Comparison of ENCODE assay signal across 28 cellular contexts in the genomic region with DNA sequence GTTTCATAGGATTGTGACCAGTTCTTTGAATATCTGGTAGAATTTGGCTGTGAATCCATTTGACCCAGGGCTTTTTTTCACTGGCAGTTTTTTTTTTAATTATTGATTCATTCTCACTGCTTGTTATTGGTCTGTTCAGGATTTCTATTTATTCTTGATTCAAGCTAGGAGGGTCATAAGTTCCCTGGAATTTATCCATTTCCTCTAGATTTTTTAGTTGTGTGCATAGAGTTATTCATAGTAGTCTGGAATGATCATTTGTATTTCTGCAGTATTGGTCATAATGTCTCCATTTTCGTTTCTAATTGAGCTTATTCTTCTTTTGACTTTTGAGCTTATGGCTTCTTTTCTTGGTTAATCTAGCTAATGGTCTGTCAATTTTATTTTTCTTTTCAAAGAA.
DNase-seq lines count a peak whose midpoint lies in the region; ATAC-seq, FAIRE-seq and TF ChIP-seq lines count a peak whose summit lies in the region.
"Had no signal": no experiment of that assay in that cellular context is flagged by ENCODE, and none has a peak within 500 bp of the region (broad histone marks: within the 10 kb centered on the region; RNA-seq: fewer than 3 reads in every experiment).

No MANE protein-coding gene starts in this region.

- H3K4me2 ChIP-seq in astrocyte (ENCODE audit: low read length) (peak overlapping the region; percentile 49), mesenchymal stem cell (ENCODE audit: low read length, poor library complexity, severe bottlenecking) (no peak overlapping the region)
- H3K4me2 ChIP-seq: hepatocyte, neural progenitor cell had no signal

- no peaks in the 10 kb centered on the region for H4K20me1 ChIP-seq in astrocyte (ENCODE audit: insufficient read depth, low read length)

- peaks cover 2% of the 10 kb centered on the region for H3K9me3 Mint-ChIP-seq in astrocyte (ENCODE audit: unreplicated experiment)

- no peak overlapping the region for H3K4ac ChIP-seq in mesenchymal stem cell (ENCODE audit: low read depth in 1 of 2, low read length in 2 of 2)

- no peak overlapping the region for H3K4me3 Mint-ChIP-seq in astrocyte (ENCODE audit: unreplicated experiment)
- H3K4me3 Mint-ChIP-seq: activated B cell treated with CpG ODN at 0.5 μM for 24 hours; activated T-cell treated with anti-CD3 and anti-CD28 coated beads, Interleukin-2, amount 50 U/mL, for 4 hours; effector memory CD8-positive, alpha-beta T cell; neural progenitor cell had no signal

- H3K4me3 ChIP-seq in ACC112 (ENCODE audit: low read depth, low read length) = peak overlapping the region; percentile 65
- no peak overlapping the region for H3K4me3 ChIP-seq in astrocyte (ENCODE audit: insufficient read depth, low read depth, low read length)
- H3K4me3 ChIP-seq in mesenchymal stem cell (ENCODE audit: insufficient read depth in 1 of 2, low read depth in 1 of 2, low read length in 2 of 2) = no peak overlapping the region
- H3K4me3 ChIP-seq: gastrocnemius medialis, hepatocyte, neural progenitor cell, stomach, transverse colon had no signal

- H3K18ac ChIP-seq in mesenchymal stem cell (ENCODE audit: low read depth in 1 of 2, low read length in 2 of 2) = no peak overlapping the region

- no peaks in the 10 kb centered on the region for H3K79me2 ChIP-seq in ACC112 (ENCODE audit: control insufficient read depth, insufficient read depth, low read length, unreplicated experiment)
- no peaks in the 10 kb centered on the region for H3K79me2 ChIP-seq in astrocyte (ENCODE audit: insufficient read depth, low read length)
- H3K79me2 ChIP-seq: hepatocyte had no signal

- H2AFZ ChIP-seq in ACC112 (ENCODE audit: low read length, unreplicated experiment) (peak overlapping the region; percentile 94), astrocyte (ENCODE audit: low read depth, low read length) (no peak overlapping the region), mesenchymal stem cell (ENCODE audit: low read depth, low read length) (no peak overlapping the region)
- H2AFZ ChIP-seq: hepatocyte, neural progenitor cell had no signal

- H2BK120ac ChIP-seq in mesenchymal stem cell (ENCODE audit: low read depth, low read length) = no peak overlapping the region

- H4K91ac ChIP-seq in mesenchymal stem cell (ENCODE audit: low read length) = no peak overlapping the region

- H3K4me1 ChIP-seq in ACC112 (ENCODE audit: control insufficient read depth, insufficient read depth, low read length, unreplicated experiment) = peaks cover 49% of the 10 kb centered on the region
- H3K4me1 ChIP-seq in astrocyte (ENCODE audit: insufficient read depth, low read length) = peaks cover 4% of the 10 kb centered on the region
- peaks cover 1% of the 10 kb centered on the region for H3K4me1 ChIP-seq in mesenchymal stem cell (ENCODE audit: control insufficient read depth, insufficient read depth, low read depth, low read length)
- H3K4me1 ChIP-seq: neural progenitor cell, stomach, transverse colon had no signal

- FAIRE-seq in astrocyte (lab: Jason Lieb, UNC) = peak; percentile 59

- no peak overlapping the region for H2BK12ac ChIP-seq in mesenchymal stem cell (ENCODE audit: low read length in 2 of 2)

- no peaks in the 10 kb centered on the region for H3K36me3 Mint-ChIP-seq in astrocyte (ENCODE audit: low read depth, unreplicated experiment)
- H3K36me3 Mint-ChIP-seq: neural progenitor cell had no signal

- H3K27me3 ChIP-seq in ACC112 (ENCODE audit: insufficient read depth, low read length) (no peaks in the 10 kb centered on the region), astrocyte (ENCODE audit: insufficient read depth, low read length) (no peaks in the 10 kb centered on the region), mesenchymal stem cell (ENCODE audit: control insufficient read depth in 1 of 2, insufficient read depth in 1 of 2, low read length in 2 of 2) (no peaks in the 10 kb centered on the region)
- H3K27me3 ChIP-seq: gastrocnemius medialis, hepatocyte, neural progenitor cell, stomach, transverse colon had no signal

- no peak overlapping the region for H2BK5ac ChIP-seq in mesenchymal stem cell (ENCODE audit: low read depth, low read length, poor library complexity, severe bottlenecking)

- H3K27ac ChIP-seq in ACC112 (ENCODE audit: low read depth, low read length) (peak overlapping the region; percentile 96), astrocyte (ENCODE audit: low read depth, low read length) (peak overlapping the region; percentile 9), mesenchymal stem cell (ENCODE audit: low read length, poor library complexity, severe bottlenecking) (no peak overlapping the region)
- H3K27ac ChIP-seq: gastrocnemius medialis, hepatocyte, neural progenitor cell, stomach, transverse colon had no signal

- H3K14ac ChIP-seq in mesenchymal stem cell (ENCODE audit: low read length in 2 of 2) = no peak overlapping the region

- H3K27ac Mint-ChIP-seq in astrocyte (ENCODE audit: unreplicated experiment) = no peak overlapping the region
- H3K27ac Mint-ChIP-seq: activated B cell treated with CpG ODN at 0.5 μM for 24 hours; effector memory CD8-positive, alpha-beta T cell; neural progenitor cell had no signal

- H2BK15ac ChIP-seq in mesenchymal stem cell (ENCODE audit: low read depth, poor library complexity, severe bottlenecking) = no peak overlapping the region

- H3K9ac ChIP-seq in astrocyte (ENCODE audit: low read length) = no peak overlapping the region
- H3K9ac ChIP-seq in mesenchymal stem cell (ENCODE audit: low read length) = peak overlapping the region; percentile 77
- H3K9ac ChIP-seq: neural progenitor cell had no signal

- ATAC-seq in GM19467 (IDR thresholded peaks at IDR 0.05; ENCODE audit: unreplicated experiment) = no peak
- ATAC-seq: activated T-cell treated with anti-CD3 and anti-CD28 coated beads, Interleukin-2, amount 50 U/mL, for 4 hours; effector memory CD8-positive, alpha-beta T cell; gastrocnemius medialis; right cardiac atrium had no signal

- no peaks in the 10 kb centered on the region for H3K79me1 ChIP-seq in mesenchymal stem cell (replicated peaks; ENCODE audit: low read length, poor library complexity, severe bottlenecking)

- no CpG with 5 or more reads among the region's 1 CpG for WGBS in mesenchymal stem cell

- H3K27me3 Mint-ChIP-seq in astrocyte (ENCODE audit: low read depth, unreplicated experiment) = no peaks in the 10 kb centered on the region
- H3K27me3 Mint-ChIP-seq: effector memory CD8-positive, alpha-beta T cell had no signal

- no peak overlapping the region for H3K23ac ChIP-seq in mesenchymal stem cell (ENCODE audit: low read length in 2 of 2)

- H3K36me3 ChIP-seq in ACC112 (ENCODE audit: insufficient read depth, low read length) (no peaks in the 10 kb centered on the region), astrocyte (ENCODE audit: insufficient read depth, low read length) (no peaks in the 10 kb centered on the region), mesenchymal stem cell (ENCODE audit: control insufficient read depth in 1 of 2, insufficient read depth in 2 of 2, low read depth in 1 of 2, low read length in 2 of 2) (no peaks in the 10 kb centered on the region)
- H3K36me3 ChIP-seq: neural progenitor cell, stomach, transverse colon had no signal

- peak; percentile 24 for DNase-seq in GM04504 (ENCODE audit: low read depth)
- DNase-seq in astrocyte (ENCODE audit: low read depth) = peak; percentile 38
- DNase-seq in mesenchymal stem cell = no peak
- no peak for DNase-seq in SKM-1 treated with dmso at 0.1 percent for 144 hours (lab: John Stamatoyannopoulos, UW; ENCODE audit: unreplicated experiment)
- DNase-seq in NOMO-1 treated with DMSO at 0.1 percent for 48 hours (lab: John Stamatoyannopoulos, UW; ENCODE audit: unreplicated experiment) = no peak
- no peak for DNase-seq in DMS79 treated with DMSO at 0.1 percent for 48 hours (lab: John Stamatoyannopoulos, UW)
- DNase-seq: activated B cell treated with CpG ODN at 0.5 μM for 24 hours; activated CD4-positive, alpha-beta T cell treated with anti-CD3 and anti-CD28 coated beads, Interleukin-2, amount 50 U/mL, for 1 hour; activated gamma-delta T cell; activated T-cell treated with anti-CD3 and anti-CD28 coated beads, Interleukin-2, amount 50 U/mL, for 4 hours; central memory CD4-positive, alpha-beta T cell; cortex of kidney; effector memory CD8-positive, alpha-beta T cell; erythroblast; gastrocnemius medialis; mesendoderm; NCI-H1048; NCI-H1694; NCI-H446 treated with DMSO at 0.1 percent for 48 hours; NCI-H82; right cardiac atrium; RPMI8226; stomach; transverse colon had no signal

- H3K9me3 ChIP-seq in astrocyte (ENCODE audit: insufficient read depth, low read depth, low read length) (no peaks in the 10 kb centered on the region), mesenchymal stem cell (ENCODE audit: control insufficient read depth, low read length) (no peaks in the 10 kb centered on the region)
- H3K9me3 ChIP-seq: gastrocnemius medialis, stomach, transverse colon had no signal

- TF ChIP-seq CTCF in astrocyte (IDR thresholded peaks at IDR 0.05; ENCODE audit: insufficient read depth, low read depth, low read length) = no peak

- no peak overlapping the region for H2AK5ac ChIP-seq in mesenchymal stem cell (ENCODE audit: low read length, severe bottlenecking)

- no peak overlapping the region for H4K8ac ChIP-seq in mesenchymal stem cell (ENCODE audit: low read length)

- peaks cover 8% of the 10 kb centered on the region for H3K4me1 Mint-ChIP-seq in astrocyte (ENCODE audit: low read depth, unreplicated experiment)
- H3K4me1 Mint-ChIP-seq: neural progenitor cell had no signal

Comparison
In these comparisons a context has a peak if more than half of its experiments do, and no peak if none do; other contexts are left out.
1. DNase-seq: peak in GM04504 (single experiment) and astrocyte (single experiment); none in mesenchymal stem cell (single experiment), SKM-1 treated with dmso at 0.1 percent for 144 hours (single experiment), NOMO-1 treated with DMSO at 0.1 percent for 48 hours (single experiment) and DMS79 treated with DMSO at 0.1 percent for 48 hours (single experiment).